In the genomic region with DNA sequence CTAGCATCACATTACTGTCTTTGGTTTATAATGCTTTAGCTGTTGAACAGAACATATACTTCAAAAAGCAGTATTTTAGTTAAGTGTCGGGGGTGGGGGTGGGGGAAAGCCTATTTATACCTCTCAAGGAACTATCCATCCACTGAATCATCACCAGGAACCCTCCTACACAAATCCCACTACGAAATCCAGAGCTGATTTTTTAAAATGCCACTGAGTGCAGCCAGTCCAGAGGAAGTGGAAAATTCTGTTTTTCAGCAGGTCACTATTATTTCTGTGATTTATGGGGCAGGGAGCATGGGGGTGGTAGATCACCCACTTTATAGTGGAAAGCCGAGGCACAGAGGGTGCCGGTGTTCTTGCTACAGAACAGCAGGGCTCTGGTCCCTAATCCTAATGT, we compare ENCODE assay signal across 15 cellular contexts.
A peak's percentile ranks its signal among the peaks of the same experiment; 100 is the strongest.
DNase-seq lines count a peak whose midpoint lies in the region; ATAC-seq and TF ChIP-seq lines count a peak whose summit lies in the region.
"Had no signal": no experiment of that assay in that cellular context is flagged by ENCODE, and none has a peak within 500 bp of the region (broad histone marks: within the 10 kb centered on the region; RNA-seq: fewer than 3 reads in every experiment).

No MANE protein-coding gene starts in this region.

- intact Hi-C loops in MCF 10A (cut with micrococcal nuclease) (no loop called here), breast epithelium (cut with DNase I; ENCODE audit: low total_unique reads) (no loop called here)

- peaks cover 57% of the 10 kb centered on the region for H3K36me3 Mint-ChIP-seq in MCF 10A (ENCODE audit: insufficient read depth, unreplicated experiment)
- H3K36me3 Mint-ChIP-seq: naive thymus-derived CD8-positive, alpha-beta T cell; WTC11 had no signal

- no peaks in the 10 kb centered on the region for H3K27me3 ChIP-seq in breast epithelium
- H3K27me3 ChIP-seq: transverse colon had no signal

- no peaks in the 10 kb centered on the region for H3K9me3 ChIP-seq in breast epithelium
- H3K9me3 ChIP-seq: transverse colon had no signal

- ATAC-seq in HG02840 (IDR thresholded peaks at IDR 0.05; ENCODE audit: low FRiP score, unreplicated experiment): no peak
- no peak for ATAC-seq in HG02642 (IDR thresholded peaks at IDR 0.05; ENCODE audit: poor library complexity, unreplicated experiment)
- ATAC-seq: K562; left lobe of liver; naive thymus-derived CD8-positive, alpha-beta T cell; WTC11 had no signal

- H3K36me3 ChIP-seq in breast epithelium: no peaks in the 10 kb centered on the region

- H3K27ac ChIP-seq in breast epithelium: no peak overlapping the region
- H3K27ac ChIP-seq: transverse colon had no signal

- DNase-seq in MCF 10A (ENCODE audit: unreplicated experiment) (peak; percentile 18), breast epithelium (ENCODE audit: low spot score in 2 of 2) (no peak), amniotic epithelial cell (ENCODE audit: low read depth) (peak; percentile 83), inferior parietal cortex (ENCODE audit: extremely low spot score) (peak; percentile 35), NCI-H2081 treated with DMSO at 0.1 percent for 48 hours (lab: John Stamatoyannopoulos, UW) (no peak)
- DNase-seq in stimulated activated CD4-positive, alpha-beta T cell treated with anti-CD3 and anti-CD28 coated beads, Interleukin-2, amount 100 ng/mL, for 48 hours: no peak
- DNase-seq: activated naive CD4-positive, alpha-beta T cell treated with anti-CD3 and anti-CD28 coated beads for 36 hours; GOT3; naive thymus-derived CD8-positive, alpha-beta T cell; transverse colon had no signal

- CTCF ChIA-PET in MCF 10A (lab: Yijun Ruan, JAX): no interaction called here

- H3K4me1 ChIP-seq in breast epithelium: peaks cover 0 to 5% of the 10 kb centered on the region in 2 donors

- TF ChIP-seq CTCF in MCF 10A (IDR thresholded peaks at IDR 0.05; ENCODE audit: unreplicated experiment) (no peak), breast epithelium (IDR thresholded peaks at IDR 0.05) (no peak)

- H3K27ac Mint-ChIP-seq in MCF 10A (ENCODE audit: low read depth, unreplicated experiment): no peak overlapping the region
- H3K27ac Mint-ChIP-seq: activated naive CD4-positive, alpha-beta T cell treated with anti-CD3 and anti-CD28 coated beads for 36 hours; naive thymus-derived CD8-positive, alpha-beta T cell; WTC11 had no signal

- no peak for TF ChIP-seq POLR2A in breast epithelium (IDR thresholded peaks at IDR 0.05)

- H3K4me1 Mint-ChIP-seq in MCF 10A (ENCODE audit: insufficient read depth, unreplicated experiment): peaks cover 32% of the 10 kb centered on the region
- H3K4me1 Mint-ChIP-seq: naive thymus-derived CD8-positive, alpha-beta T cell had no signal

- no peak overlapping the region for H3K4me3 Mint-ChIP-seq in MCF 10A (ENCODE audit: unreplicated experiment)
- H3K4me3 Mint-ChIP-seq: activated naive CD4-positive, alpha-beta T cell treated with anti-CD3 and anti-CD28 coated beads for 36 hours; naive thymus-derived CD8-positive, alpha-beta T cell; WTC11 had no signal

- H3K9me3 Mint-ChIP-seq in MCF 10A (ENCODE audit: unreplicated experiment): no peaks in the 10 kb centered on the region
- H3K9me3 Mint-ChIP-seq: activated naive CD4-positive, alpha-beta T cell treated with anti-CD3 and anti-CD28 coated beads for 36 hours; WTC11 had no signal

- H3K4me3 ChIP-seq in breast epithelium: no peak overlapping the region
- H3K4me3 ChIP-seq: K562, transverse colon had no signal

- H3K27me3 Mint-ChIP-seq in MCF 10A (ENCODE audit: insufficient read depth, unreplicated experiment): no peaks in the 10 kb centered on the region

- no TSS peak for BruUV-seq in MCF 10A (replicated peaks; lab: Mats Ljungman, UMichigan)

- POLR2A ChIA-PET in MCF 10A (lab: Yijun Ruan, JAX): interaction anchor here (0.6 kb wide), 2 partner anchors 16 to 123 kb away, joined by 3 read pairs; no protein-coding TSS in a partner anchor

Comparison
In these comparisons a context has a peak if more than half of its experiments do, and no peak if none do; other contexts are left out.
1. DNase-seq: peak in MCF 10A (single experiment), amniotic epithelial cell (single experiment) and inferior parietal cortex (single experiment); none in breast epithelium (0 of 2), NCI-H2081 treated with DMSO at 0.1 percent for 48 hours (single experiment) and stimulated activated CD4-positive, alpha-beta T cell treated with anti-CD3 and anti-CD28 coated beads, Interleukin-2, amount 100 ng/mL, for 48 hours (0 of 2).